Comparison of ENCODE assay signal across 9 cellular contexts in the genomic region with DNA sequence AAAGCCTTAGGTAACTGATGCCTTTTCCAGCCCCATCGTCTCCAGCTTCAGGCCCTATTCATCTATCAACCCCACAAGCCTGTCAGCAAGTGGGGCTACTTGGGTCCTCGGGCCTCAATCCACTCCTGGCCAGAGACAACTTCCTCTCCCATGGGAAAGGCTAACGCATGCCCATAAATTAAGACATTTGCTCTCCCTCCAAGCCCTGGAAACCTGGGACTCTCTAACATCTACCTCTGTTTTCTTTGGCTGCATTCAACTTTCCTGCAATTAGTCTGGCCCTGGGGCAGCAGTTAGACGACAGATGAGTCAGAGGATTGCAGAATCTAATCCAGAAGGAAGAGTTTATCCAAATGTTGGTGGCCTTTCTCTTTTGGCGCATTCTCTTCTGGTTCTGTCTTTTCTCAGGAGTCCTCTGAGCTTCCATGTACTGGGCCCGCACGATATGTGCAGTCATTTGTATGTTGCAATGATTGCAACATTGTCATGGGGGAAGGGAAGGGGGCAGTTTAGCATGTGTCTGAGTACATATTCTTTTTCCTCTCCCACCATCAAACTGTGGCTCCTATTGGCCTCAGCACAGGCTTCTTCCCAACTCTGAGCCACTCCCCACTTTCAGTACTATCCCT. TPM values are rescaled to one million over a fixed set of nuclear protein-coding genes. Genes with fewer than 3 reads are reported as not detected.
DNase-seq lines count a peak whose midpoint lies in the region; ATAC-seq and TF ChIP-seq lines count a peak whose summit lies in the region.
"Had no signal": no experiment of that assay in that cellular context is flagged by ENCODE, and none has a peak within 500 bp of the region (broad histone marks: within the 10 kb centered on the region; RNA-seq: fewer than 3 reads in every experiment).

No MANE protein-coding gene starts in this region.

- TF ChIP-seq CTCF in fibroblast of the aortic adventitia (IDR thresholded peaks at IDR 0.05; ENCODE audit: insufficient read depth, low read length) (no peak), WERI-Rb-1 (IDR thresholded peaks at IDR 0.05; ENCODE audit: low read depth, low read length) (no peak), coronary artery (IDR thresholded peaks at IDR 0.05) (no peak)

- DNase-seq in GOT3 (lab: John Stamatoyannopoulos, UW) (peak; percentile 99), SHP77 treated with DMSO at 0.1 percent for 48 hours (lab: John Stamatoyannopoulos, UW) (peak; percentile 17), fibroblast of the aortic adventitia (ENCODE audit: low read depth) (peak; percentile 100), skeletal muscle cell (ENCODE audit: low read depth) (peak; percentile 99), WERI-Rb-1 (no peak), coronary artery (ENCODE audit: low spot score) (no peak), T-helper 1 cell (no peak)
- DNase-seq: activated B cell treated with CpG ODN at 0.5 μM for 24 hours had no signal

- H3K27ac ChIP-seq in WERI-Rb-1 (no peak overlapping the region; the same call in 1 of the 2 replicates), coronary artery (peak overlapping the region in 1 of 2 donors; percentile 11)

- no peaks in the 10 kb centered on the region for H3K27me3 ChIP-seq in WERI-Rb-1 (ENCODE audit: insufficient read depth, low read depth, severe bottlenecking)

- ATAC-seq in GM18519 (IDR thresholded peaks at IDR 0.05; ENCODE audit: low FRiP score, unreplicated experiment), result no peak

- no peaks in the 10 kb centered on the region for H3K9me3 ChIP-seq in WERI-Rb-1 (ENCODE audit: severe bottlenecking)

- no peak overlapping the region for H3K4me3 ChIP-seq in fibroblast of the aortic adventitia (ENCODE audit: low read depth, low read length)
- H3K4me3 ChIP-seq in skeletal muscle cell (ENCODE audit: low read depth, low read length), result no peak overlapping the region
- no peak overlapping the region for H3K4me3 ChIP-seq in WERI-Rb-1 (ENCODE audit: low read depth, low read length)
- H3K4me3 ChIP-seq in coronary artery, result no peak overlapping the region

- no peaks in the 10 kb centered on the region for H3K36me3 ChIP-seq in WERI-Rb-1

RNA-seq across cellular contexts. Expression of a gene that starts 54.4 kb away (rescaled TPM):
- 29.8 and 136 TPM in 2 replicates for total RNA-seq in fibroblast of the aortic adventitia (ENCODE audit: low replicate concordance)

Comparison
In these comparisons a context has a peak if more than half of its experiments do, and no peak if none do; other contexts are left out.
1. DNase-seq: peak in GOT3 (single experiment), SHP77 treated with DMSO at 0.1 percent for 48 hours (single experiment), fibroblast of the aortic adventitia (single experiment) and skeletal muscle cell (single experiment); none in WERI-Rb-1 (single experiment), coronary artery (single experiment) and T-helper 1 cell (0 of 5).